Comparison of ENCODE assay signal across 1 cellular context in the genomic region with DNA sequence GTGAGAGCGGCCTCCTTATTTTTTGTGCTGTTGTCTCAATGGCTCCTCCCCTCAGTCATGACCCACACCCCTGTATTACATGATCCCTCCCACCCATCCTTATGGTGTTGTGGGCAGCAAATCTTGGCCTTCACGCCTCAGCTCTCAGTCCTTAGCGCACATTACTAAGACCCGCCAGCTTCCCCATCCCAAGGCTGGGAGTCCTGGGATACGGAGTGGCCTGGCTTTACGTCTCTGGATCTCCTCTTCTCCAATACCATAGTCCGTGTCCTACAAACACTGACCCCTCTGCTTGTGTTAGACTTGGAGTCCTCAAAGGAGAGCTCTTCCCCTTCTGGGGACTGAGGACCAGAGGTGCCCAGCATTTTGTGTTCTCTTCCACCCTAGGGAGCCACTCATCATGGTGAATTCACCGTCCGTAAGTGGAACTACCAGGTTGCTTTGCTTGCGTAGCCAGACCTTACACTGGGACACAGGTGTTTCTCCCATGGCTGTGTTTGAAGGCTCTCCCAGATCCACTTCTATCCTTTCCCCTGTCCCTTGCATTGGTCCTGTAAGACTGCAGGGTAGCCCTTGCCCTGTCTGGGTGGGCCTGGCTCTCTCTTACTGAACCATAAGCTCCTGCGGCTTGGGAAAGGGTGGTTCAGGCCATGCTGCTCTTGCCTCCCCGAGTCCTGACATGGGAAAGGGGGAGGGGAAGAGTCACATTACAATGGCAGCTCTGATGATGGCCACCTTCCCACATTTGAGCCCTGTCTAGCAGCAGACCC.
TF ChIP-seq lines count a peak whose summit lies in the region.

No MANE protein-coding gene starts in this region.

TF ChIP-seq in WTC11, 78 proteins besides CTCF, POLR2A, EP300 and RAD21:
- TF ChIP-seq ATF2 (CRISPR knock-in tag; IDR thresholded peaks at IDR 0.05; ENCODE audit: borderline replicate concordance, low read depth) (no peak), ELF4 (CRISPR knock-in tag; IDR thresholded peaks at IDR 0.05; ENCODE audit: low read depth) (no peak)
